In genomic region chr2:158221055-158222021, GRCh38 we compare ENCODE assay signal across 20 cellular contexts.
A peak's percentile ranks its signal among the peaks of the same experiment; 100 is the strongest.
DNase-seq lines count a peak whose midpoint lies in the region; ATAC-seq, FAIRE-seq and TF ChIP-seq lines count a peak whose summit lies in the region.
"Had no signal": no experiment of that assay in that cellular context is flagged by ENCODE, and none has a peak within 500 bp of the region (broad histone marks: within the 10 kb centered on the region; RNA-seq: fewer than 3 reads in every experiment).

No MANE protein-coding gene starts in this region.

- H3K36me3 Mint-ChIP-seq in naive B cell: no peaks in the 10 kb centered on the region
- H3K36me3 Mint-ChIP-seq: activated naive CD8-positive, alpha-beta T cell treated with anti-CD3 and anti-CD28 coated beads for 36 hours; natural killer cell treated with Interleukin-12 subunit alpha and Interleukin-12 subunit beta and Interleukin-15 and Interleukin-18, amount 100 ng/mL, for 72 hours had no signal

- peak overlapping the region in 3 of 8 donors; percentile 55 to 71 (median 55) for H3K4me3 Mint-ChIP-seq in naive B cell
- H3K4me3 Mint-ChIP-seq: activated naive CD8-positive, alpha-beta T cell treated with anti-CD3 and anti-CD28 coated beads for 36 hours; GM23338; natural killer cell treated with Interleukin-12 subunit alpha and Interleukin-12 subunit beta and Interleukin-15 and Interleukin-18, amount 100 ng/mL, for 72 hours; stimulated activated naive CD8-positive, alpha-beta T cell treated with anti-CD3 and anti-CD28 coated beads, Interleukin-15, Interleukin-2, amounts not matched to agents 100 ng/mL and 50 ng/mL, for 24 hours; type B pancreatic cell had no signal

- H3K27ac Mint-ChIP-seq in naive B cell: peak overlapping the region in 3 of 6 donors; percentile 21 to 90 (median 34)
- H3K27ac Mint-ChIP-seq: activated naive CD8-positive, alpha-beta T cell treated with anti-CD3 and anti-CD28 coated beads for 36 hours; GM23338; natural killer cell treated with Interleukin-12 subunit alpha and Interleukin-12 subunit beta and Interleukin-15 and Interleukin-18, amount 100 ng/mL, for 72 hours; stimulated activated naive CD8-positive, alpha-beta T cell treated with anti-CD3 and anti-CD28 coated beads, Interleukin-15, Interleukin-2, amounts not matched to agents 100 ng/mL and 50 ng/mL, for 24 hours; type B pancreatic cell had no signal

- peak; percentile 76 for ATAC-seq in HG02870 (IDR thresholded peaks at IDR 0.05; ENCODE audit: unreplicated experiment)
- ATAC-seq in naive B cell (ENCODE audit: low read depth in 2 of 2): peak; percentile 57
- ATAC-seq: GM23338; left colon; natural killer cell treated with Interleukin-12 subunit alpha and Interleukin-12 subunit beta and Interleukin-15 and Interleukin-18, amount 100 ng/mL, for 72 hours had no signal

- no peak for TF ChIP-seq CTCF in D721Med (IDR thresholded peaks at IDR 0.05; ENCODE audit: insufficient read depth, missing control alignments)

- H3K9me3 Mint-ChIP-seq in naive B cell: peaks cover 0 to 4% (median 0%) of the 10 kb centered on the region in 7 donors
- H3K9me3 Mint-ChIP-seq: GM23338 had no signal

- FAIRE-seq in D721Med (lab: Jason Lieb, UNC): no peak

- DNase-seq in DMS 273 (lab: John Stamatoyannopoulos, UW; ENCODE audit: unreplicated experiment): peak; percentile 22
- no peak for DNase-seq in DMS 273 treated with DMSO at 0.1 percent for 48 hours (lab: John Stamatoyannopoulos, UW)
- peak; percentile 47 for DNase-seq in NOMO-1 treated with DMSO at 0.1 percent for 48 hours (lab: John Stamatoyannopoulos, UW; ENCODE audit: unreplicated experiment)
- no peak for DNase-seq in naive B cell
- no peak for DNase-seq in D721Med (ENCODE audit: insufficient read length, low spot score)
- DNase-seq in SW 1271 (lab: John Stamatoyannopoulos, UW): no peak
- no peak for DNase-seq in activated effector memory CD4-positive, alpha-beta T cell treated with anti-CD3 and anti-CD28 coated beads, Interleukin-2, amount 50 U/mL, for 16 hours
- DNase-seq: activated CD4-positive, alpha-beta T cell treated with anti-CD3 and anti-CD28 coated beads for 1 hour; activated naive CD8-positive, alpha-beta T cell treated with anti-CD3 and anti-CD28 coated beads for 36 hours; Calu3; glutamatergic neuron; left colon; NCI-H774; SJCRH30; T1000 had no signal

- no peaks in the 10 kb centered on the region for H3K27me3 Mint-ChIP-seq in naive B cell
- H3K27me3 Mint-ChIP-seq: natural killer cell treated with Interleukin-12 subunit alpha and Interleukin-12 subunit beta and Interleukin-15 and Interleukin-18, amount 100 ng/mL, for 72 hours; type B pancreatic cell had no signal

- peaks cover 33 to 52% (median 34%) of the 10 kb centered on the region in 3 donors for H3K4me1 Mint-ChIP-seq in naive B cell
- H3K4me1 Mint-ChIP-seq: activated naive CD8-positive, alpha-beta T cell treated with anti-CD3 and anti-CD28 coated beads for 36 hours had no signal

Comparison
In these comparisons a context has a peak if more than half of its experiments do, and no peak if none do; other contexts are left out.
1. DNase-seq: peak in DMS 273 (single experiment) and NOMO-1 treated with DMSO at 0.1 percent for 48 hours (single experiment); none in DMS 273 treated with DMSO at 0.1 percent for 48 hours (single experiment), naive B cell (single experiment), D721Med (single experiment), SW 1271 (0 of 2) and activated effector memory CD4-positive, alpha-beta T cell treated with anti-CD3 and anti-CD28 coated beads, Interleukin-2, amount 50 U/mL, for 16 hours (single experiment).